14 cellular contexts compared by ENCODE assay signal in the genomic region with DNA sequence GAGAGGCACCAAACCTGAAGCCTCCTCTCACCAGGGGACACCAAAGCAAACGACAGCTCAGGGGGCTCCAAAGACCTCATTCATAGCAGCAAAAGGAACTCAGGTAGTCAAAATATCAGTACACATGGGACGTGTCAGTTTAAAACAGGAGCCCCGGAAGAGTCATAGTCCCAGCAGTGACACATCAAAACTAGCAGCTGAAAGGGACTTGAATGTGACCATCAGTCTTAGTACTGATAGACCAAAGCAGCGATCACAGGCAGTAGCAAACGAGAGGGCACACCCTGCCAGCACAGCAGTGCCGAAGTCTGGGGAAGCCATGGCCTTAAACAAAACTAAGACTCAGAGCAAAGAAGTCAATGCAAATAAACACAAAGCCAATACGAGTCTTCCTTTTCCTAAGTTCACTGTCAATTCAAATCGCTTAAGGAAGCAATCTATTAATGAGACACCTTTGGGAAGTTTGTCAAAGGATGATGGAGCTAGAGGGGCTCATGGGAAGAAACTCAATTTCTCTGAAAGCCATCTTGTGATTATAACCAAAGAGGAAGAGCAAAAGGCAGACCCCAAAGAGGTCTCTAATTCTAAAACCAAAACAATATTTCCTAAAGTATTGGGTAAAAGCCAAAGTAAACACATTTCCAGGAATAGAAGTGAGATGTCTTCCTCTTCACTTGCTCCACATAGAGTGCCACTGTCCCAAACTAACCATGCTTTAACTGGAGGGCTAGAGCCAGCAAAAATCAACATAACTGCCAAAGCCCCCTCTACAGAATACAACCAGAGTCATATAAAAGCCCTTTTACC. TPM values are rescaled to one million over a fixed set of nuclear protein-coding genes. Genes with fewer than 3 reads are reported as not detected.
A peak's percentile ranks its signal among the peaks of the same experiment; 100 is the strongest.
DNase-seq lines count a peak whose midpoint lies in the region; ATAC-seq and TF ChIP-seq lines count a peak whose summit lies in the region.
"Had no signal": no experiment of that assay in that cellular context is flagged by ENCODE, and none has a peak within 500 bp of the region (broad histone marks: within the 10 kb centered on the region; RNA-seq: fewer than 3 reads in every experiment).

No MANE protein-coding gene starts in this region.

- no peak for TF ChIP-seq POLR2A in stomach (IDR thresholded peaks at IDR 0.05)
- no peak for TF ChIP-seq POLR2A in adrenal gland (IDR thresholded peaks at IDR 0.05)

- 71% methylated on average over 8 of the region's 8 CpGs for WGBS in hepatocyte (ENCODE audit: low lambda C conversion rate, missing lambda C conversion rate)
- 35 to 47% (median 40%) methylated on average over 8 of the region's 8 CpGs for WGBS in stomach, 5 donors
- WGBS in adrenal gland, 4 donors = 72 to 77% (median 75%) methylated on average over 8 of the region's 8 CpGs

- H3K9me3 ChIP-seq in adipocyte (ENCODE audit: control insufficient read depth, low read length) (no peaks in the 10 kb centered on the region), hepatocyte (ENCODE audit: low read depth) (no peaks in the 10 kb centered on the region), stomach (no peaks in the 10 kb centered on the region), adrenal gland (replicated peaks in 1 of 3) (no peaks in the 10 kb centered on the region)
- H3K9me3 ChIP-seq: pancreas had no signal

- H3K4me3 ChIP-seq in adipocyte (ENCODE audit: low read length) = peak overlapping the region; percentile 77
- no peak overlapping the region for H3K4me3 ChIP-seq in hepatocyte
- H3K4me3 ChIP-seq in stomach = peak overlapping the region; percentile 25 to 43 (median 36)
- no peak overlapping the region for H3K4me3 ChIP-seq in adrenal gland
- H3K4me3 ChIP-seq: PC-9 had no signal

- H3K4me2 ChIP-seq in hepatocyte = peak overlapping the region; percentile 78
- H3K4me2 ChIP-seq: PC-9 had no signal

- H4K20me1 ChIP-seq in hepatocyte (ENCODE audit: insufficient read depth, poor library complexity, severe bottlenecking) = no peaks in the 10 kb centered on the region

- no peaks in the 10 kb centered on the region for H3K27me3 ChIP-seq in adipocyte (replicated peaks; ENCODE audit: control insufficient read depth, insufficient read depth, low read length)
- no peaks in the 10 kb centered on the region for H3K27me3 ChIP-seq in hepatocyte
- H3K27me3 ChIP-seq in stomach = no peaks in the 10 kb centered on the region
- no peaks in the 10 kb centered on the region for H3K27me3 ChIP-seq in adrenal gland
- H3K27me3 ChIP-seq: pancreas had no signal

- no peaks in the 10 kb centered on the region for H3K79me2 ChIP-seq in hepatocyte

- H3K9me2 ChIP-seq in hepatocyte (replicated peaks; ENCODE audit: insufficient read depth) = no peaks in the 10 kb centered on the region

- TF ChIP-seq EP300 in stomach (IDR thresholded peaks at IDR 0.05) = no peak

- peaks cover 21% of the 10 kb centered on the region for H3K4me1 ChIP-seq in adipocyte (ENCODE audit: control insufficient read depth, insufficient read depth, low read length)
- H3K4me1 ChIP-seq in hepatocyte (ENCODE audit: insufficient read depth) = peaks cover 38% of the 10 kb centered on the region
- H3K4me1 ChIP-seq in stomach = peaks cover 13 to 32% (median 20%) of the 10 kb centered on the region in 4 donors
- H3K4me1 ChIP-seq in adrenal gland (replicated peaks in 1 of 2) = peaks cover 7% of the 10 kb centered on the region in 2 donors

- H3K27ac ChIP-seq in hepatocyte = peak overlapping the region; percentile 96
- H3K27ac ChIP-seq in stomach = peak overlapping the region; percentile 57 to 82 (median 65)
- no peak overlapping the region for H3K27ac ChIP-seq in adrenal gland
- H3K27ac ChIP-seq: pancreas, PC-9 had no signal

- peak overlapping the region; percentile 55 for H2AFZ ChIP-seq in hepatocyte
- H2AFZ ChIP-seq: PC-9 had no signal

- DNase-seq in LHCN-M2 (ENCODE audit: low read depth) (peak; percentile 35), adipocyte (ENCODE audit: low read depth) (no peak), hepatocyte (ENCODE audit: low spot score) (peak; percentile 32), stomach (peak; percentile 39), posterior cingulate gyrus (no peak), adrenal gland (no peak), GF-D8 (lab: John Stamatoyannopoulos, UW) (no peak)
- DNase-seq: activated naive CD4-positive, alpha-beta T cell treated with Interleukin-2 at 50 U/mL for 16 hours; glutamatergic neuron; NCI-H1436 treated with DMSO at 0.1 percent for 48 hours; PC-9 had no signal

- intact Hi-C loops in stomach (cut with DNase I; ENCODE audit: low total_unique reads) = no loop called here
- intact Hi-C loops in posterior cingulate gyrus (cut with DNase I) = no loop called here
- intact Hi-C loops in adrenal gland (cut with DNase I) = no loop called here

- no peak for ATAC-seq in HG03460 (IDR thresholded peaks at IDR 0.05; ENCODE audit: unreplicated experiment)

- H3K36me3 ChIP-seq in adipocyte (ENCODE audit: control insufficient read depth, insufficient read depth, low read length, severe bottlenecking) (no peaks in the 10 kb centered on the region), hepatocyte (replicated peaks; ENCODE audit: insufficient read depth, low read depth) (no peaks in the 10 kb centered on the region), stomach (no peaks in the 10 kb centered on the region), adrenal gland (replicated peaks in 1 of 2) (no peaks in the 10 kb centered on the region)
- H3K36me3 ChIP-seq: pancreas had no signal

- TF ChIP-seq CTCF in hepatocyte (IDR thresholded peaks at IDR 0.05; ENCODE audit: poor library complexity) (no peak), stomach (IDR thresholded peaks at IDR 0.05) (no peak), adrenal gland (IDR thresholded peaks at IDR 0.05) (no peak)

- H3K9ac ChIP-seq in adipocyte (ENCODE audit: low read length) = no peak overlapping the region

RNA-seq across cellular contexts. Expression of gene GALNT5, which starts 1.2 kb away (rescaled TPM):
- total RNA-seq in LHCN-M2 (2014; rRNA removed) (70.6 and 71.7 TPM in 2 replicates), hepatocyte (13.9 and 16.3 TPM in 2 replicates), stomach (10 to 100 TPM in 3 of 5 donors, 1 to 10 TPM in 2; 2.2 to 27.5 (median 11.6) TPM), adrenal gland (under 1 TPM in 6 of 8 donors, not detected in 2; under 0.01 to 0.13 (median 0.09) TPM)
- polyA plus RNA-seq in LHCN-M2 (2012) = 28.1 TPM
- polyA plus RNA-seq in hepatocyte (5.9 and 6.0 TPM in 2 replicates), stomach (1 to 10 TPM; 1.1 to 1.5 (median 1.5) TPM), adrenal gland (under 1 TPM in 2 of 3 donors, not detected in 1; 0.03 to 0.07 TPM)
- total RNA-seq: T-helper 2 cell treated with Interferon-gamma antibody and Interleukin-4, amounts not matched to agents 100 ng/mL and 5 ng/mL, for 36 hours had no signal
- polyA plus RNA-seq: pancreas had no signal

Comparison
In these comparisons a context has a peak if more than half of its experiments do, and no peak if none do; other contexts are left out.
1. DNase-seq: peak in LHCN-M2 (single experiment), hepatocyte (single experiment) and stomach (single experiment); none in adipocyte (single experiment), posterior cingulate gyrus (0 of 10), adrenal gland (0 of 7) and GF-D8 (single experiment).
2. H3K4me3 ChIP-seq: peak in adipocyte (single experiment) and stomach (4 of 4); none in hepatocyte (single experiment) and adrenal gland (0 of 4).
3. H3K27ac ChIP-seq: peak in hepatocyte (single experiment) and stomach (5 of 5); none in adrenal gland (0 of 5).